28 cellular contexts compared by ENCODE assay signal in the genomic region with DNA sequence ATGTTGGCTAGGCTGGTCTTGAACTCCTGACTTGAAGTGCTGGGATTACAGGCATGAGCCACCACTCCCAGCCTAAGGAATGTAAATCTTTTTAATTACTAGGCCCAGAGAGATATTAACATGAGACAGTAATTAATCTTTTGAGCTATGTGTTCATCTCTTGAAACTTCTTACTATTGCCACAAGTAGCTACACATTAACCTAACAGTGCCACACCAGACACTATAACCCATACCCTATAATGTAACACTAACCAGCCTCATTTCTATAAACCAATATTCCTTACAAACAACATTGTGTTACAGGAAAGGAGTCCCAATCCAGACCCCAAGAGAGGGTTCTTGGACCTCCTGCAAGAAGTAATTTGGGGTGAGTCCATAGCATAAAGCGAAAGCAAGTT. TPM values are rescaled to one million over a fixed set of nuclear protein-coding genes. Genes with fewer than 3 reads are reported as not detected.
"Had no signal": no experiment of that assay in that cellular context is flagged by ENCODE, and none has a peak within 500 bp of the region (broad histone marks: within the 10 kb centered on the region; RNA-seq: fewer than 3 reads in every experiment).

No MANE protein-coding gene starts in this region.

- H3K27ac Mint-ChIP-seq: stimulated activated effector memory CD8-positive, alpha-beta T cell treated with anti-CD3 and anti-CD28 coated beads, Interleukin-12 subunit alpha, Interleukin-12 subunit beta, amount 100 ng/mL, for 72 hours; stimulated activated memory B cell treated with anti-CD40 and anti-IgM and Interleukin-4, amounts not matched to agents 10 μg/mL and 1 μg/mL and 100 μg/mL, for 72 hours; stimulated activated naive CD8-positive, alpha-beta T cell treated with anti-CD3 and anti-CD28 coated beads, Interleukin-15, amount 100 ng/mL, for 72 hours; stimulated activated naive CD8-positive, alpha-beta T cell treated with anti-CD3 and anti-CD28 coated beads, Interleukin-15, Interleukin-2, amounts not matched to agents 100 ng/mL and 50 ng/mL, for 24 hours had no signal

- H3K9me3 ChIP-seq: stomach, suprapubic skin, testis, thoracic aorta, thyroid gland, tibial artery, tibial nerve, transverse colon, upper lobe of left lung, upper lobe of right lung, uterus, vagina had no signal

- H3K27me3 ChIP-seq: suprapubic skin, testis, thyroid gland, transverse colon, upper lobe of left lung, upper lobe of right lung, uterus, vagina had no signal

- H3K4me3 Mint-ChIP-seq: stimulated activated effector memory CD8-positive, alpha-beta T cell treated with anti-CD3 and anti-CD28 coated beads, Interleukin-12 subunit alpha, Interleukin-12 subunit beta, amount 100 ng/mL, for 72 hours; stimulated activated memory B cell treated with anti-CD40 and anti-IgM and Interleukin-4, amounts not matched to agents 10 μg/mL and 1 μg/mL and 100 μg/mL, for 72 hours; stimulated activated naive B cell treated with anti-CD40 and anti-IgM and Interleukin-4, amounts not matched to agents 10 μg/mL and 1 μg/mL and 100 μg/mL, for 72 hours; stimulated activated naive CD8-positive, alpha-beta T cell treated with anti-CD3 and anti-CD28 coated beads, Interleukin-15, amount 100 ng/mL, for 72 hours; stimulated activated naive CD8-positive, alpha-beta T cell treated with anti-CD3 and anti-CD28 coated beads, Interleukin-15, Interleukin-2, amounts not matched to agents 100 ng/mL and 50 ng/mL, for 24 hours had no signal

- H3K4me1 ChIP-seq: testis, thyroid gland, transverse colon, upper lobe of right lung, uterus had no signal

- H3K27me3 Mint-ChIP-seq: stimulated activated naive CD8-positive, alpha-beta T cell treated with anti-CD3 and anti-CD28 coated beads, Interleukin-15, amount 100 ng/mL, for 72 hours; stimulated activated naive CD8-positive, alpha-beta T cell treated with anti-CD3 and anti-CD28 coated beads, Interleukin-15, Interleukin-2, amounts not matched to agents 100 ng/mL and 50 ng/mL, for 24 hours had no signal

- H3K27ac ChIP-seq: stomach, suprapubic skin, testis, thoracic aorta, thyroid gland, tibial artery, tibial nerve, transverse colon, upper lobe of left lung, upper lobe of right lung, uterus, vagina had no signal

- H3K9me3 Mint-ChIP-seq: stimulated activated effector memory CD8-positive, alpha-beta T cell treated with anti-CD3 and anti-CD28 coated beads, Interleukin-12 subunit alpha, Interleukin-12 subunit beta, amount 100 ng/mL, for 72 hours; stimulated activated memory B cell treated with anti-CD40 and anti-IgM and Interleukin-4, amounts not matched to agents 10 μg/mL and 1 μg/mL and 100 μg/mL, for 72 hours; stimulated activated naive B cell treated with anti-CD40 and anti-IgM and Interleukin-4, amounts not matched to agents 10 μg/mL and 1 μg/mL and 100 μg/mL, for 72 hours; stimulated activated naive CD8-positive, alpha-beta T cell treated with anti-CD3 and anti-CD28 coated beads, Interleukin-15, amount 100 ng/mL, for 72 hours; stimulated activated naive CD8-positive, alpha-beta T cell treated with anti-CD3 and anti-CD28 coated beads, Interleukin-15, Interleukin-2, amounts not matched to agents 100 ng/mL and 50 ng/mL, for 24 hours had no signal

- H3K36me3 ChIP-seq: stomach, suprapubic skin, thoracic aorta, thyroid gland, tibial artery, tibial nerve, transverse colon, upper lobe of left lung, upper lobe of right lung, uterus, vagina had no signal

- H3K4me3 ChIP-seq: stomach, suprapubic skin, testis, thoracic aorta, thyroid gland, tibial artery, tibial nerve, transverse colon, upper lobe of left lung, upper lobe of right lung, uterus, vagina had no signal

- H3K36me3 Mint-ChIP-seq: stimulated activated memory B cell treated with anti-CD40 and anti-IgM and Interleukin-4, amounts not matched to agents 10 μg/mL and 1 μg/mL and 100 μg/mL, for 72 hours; stimulated activated naive B cell treated with anti-CD40 and anti-IgM and Interleukin-4, amounts not matched to agents 10 μg/mL and 1 μg/mL and 100 μg/mL, for 72 hours had no signal

- DNase-seq: stimulated activated CD4-positive, alpha-beta T cell treated with anti-CD3 and anti-CD28 coated beads, Interleukin-2, amount 100 ng/mL, for 48 hours; stimulated activated CD4-positive, alpha-beta T cell treated with anti-CD3 and anti-CD28 coated beads, Interleukin-4, amount 100 ng/mL, for 1 hour; stimulated activated CD4-positive, alpha-beta T cell treated with anti-CD3 and anti-CD28 coated beads, Interleukin-4, amount 100 ng/mL, for 24 hours; stimulated activated CD4-positive, alpha-beta T cell treated with anti-CD3 and anti-CD28 coated beads, Interleukin-4, amount 100 ng/mL, for 4 hours; stimulated activated CD8-positive, alpha-beta memory T cell treated with anti-CD3 and anti-CD28 coated beads, Interleukin-4, amount 100 ng/mL, for 48 hours; stimulated activated naive B cell treated with anti-CD40 and anti-IgM and Interleukin-4, amounts not matched to agents 10 μg/mL and 1 μg/mL and 100 μg/mL, for 72 hours; stimulated activated naive CD4-positive, alpha-beta T cell; stimulated activated naive CD4-positive, alpha-beta T cell treated with Interleukin-2 at 50 U/mL for 16 hours; stimulated activated naive CD8-positive, alpha-beta T cell treated with anti-CD3 and anti-CD28 coated beads, Interleukin-15, amount 100 ng/mL, for 72 hours; stimulated activated naive CD8-positive, alpha-beta T cell treated with anti-CD3 and anti-CD28 coated beads, Interleukin-15, Interleukin-2, amounts not matched to agents 100 U/mL and 50 U/mL, for 24 hours; stomach; substantia nigra; testis; thyroid gland; tibial artery; transverse colon; trophoblast cell; upper lobe of left lung; upper lobe of right lung; uterus had no signal

- ATAC-seq: stimulated activated effector memory CD8-positive, alpha-beta T cell treated with anti-CD3 and anti-CD28 coated beads, Interleukin-12 subunit alpha, Interleukin-12 subunit beta, amount 100 ng/mL, for 72 hours; stimulated activated memory B cell treated with anti-CD40 and anti-IgM and Interleukin-4, amounts not matched to agents 10 μg/mL and 1 μg/mL and 100 μg/mL, for 72 hours; stimulated activated naive B cell treated with anti-CD40 and anti-IgM and Interleukin-4, amounts not matched to agents 10 μg/mL and 1 μg/mL and 100 μg/mL, for 72 hours; stimulated activated naive CD8-positive, alpha-beta T cell treated with anti-CD3 and anti-CD28 coated beads, Interleukin-15, amount 100 ng/mL, for 72 hours; stimulated activated naive CD8-positive, alpha-beta T cell treated with anti-CD3 and anti-CD28 coated beads, Interleukin-15, Interleukin-2, amounts not matched to agents 100 U/mL and 50 U/mL, for 24 hours; upper lobe of right lung had no signal

- FAIRE-seq: urothelium cell line had no signal

RNA-seq across cellular contexts. Expression of gene RCOR2, which starts 49.5 kb away (rescaled TPM):
- total RNA-seq: vagina had no signal
